1 cellular context compared by ENCODE assay signal in genomic region chr11:14891143-14892035, GRCh38.
TF ChIP-seq lines count a peak whose summit lies in the region.

No MANE protein-coding gene starts in this region.

TF ChIP-seq in K562, 482 proteins besides CTCF, POLR2A, EP300 and RAD21 (continued from another document and continues in another):
- TF ChIP-seq MITF (IDR thresholded peaks at IDR 0.05) (no peak), DDX20 (tag; IDR thresholded peaks at IDR 0.05; ENCODE audit: low read depth) (no peak), CCAR2 (IDR thresholded peaks at IDR 0.05; ENCODE audit: low read depth, low read length) (no peak), SRSF7 (optimal IDR thresholded peaks at IDR 0.05; ENCODE audit: low read depth, low read length) (no peak), KLF16 (IDR thresholded peaks at IDR 0.05) (no peak), RFX7 (CRISPR knock-in tag; IDR thresholded peaks at IDR 0.05) (no peak), ZNF121 (CRISPR knock-in tag; conservative IDR thresholded peaks at IDR 0.05) (no peak), BRD4 (IDR thresholded peaks at IDR 0.05) (no peak; the same call in 1 of the 2 replicates), HNRNPUL1 (IDR thresholded peaks at IDR 0.05; ENCODE audit: low read length) (no peak), KAT7 (CRISPR knock-in tag; IDR thresholded peaks at IDR 0.05; ENCODE audit: borderline replicate concordance) (0 out of 2 replicates have a peak, but pooled peaks have one; percentile 73), ZC3H11A (IDR thresholded peaks at IDR 0.05; ENCODE audit: low read depth, low read length) (no peak), FOXM1 (IDR thresholded peaks at IDR 0.05; ENCODE audit: low read depth) (no peak), FOXM1 (CRISPR knock-in tag; IDR thresholded peaks at IDR 0.05; ENCODE audit: low read depth) (no peak; the same call in 1 of the 2 replicates), ZNF644 (tag; IDR thresholded peaks at IDR 0.05; ENCODE audit: low read depth) (no peak; the same call in 1 of the 2 replicates), E4F1 (CRISPR knock-in tag; IDR thresholded peaks at IDR 0.05; ENCODE audit: borderline replicate concordance) (no peak), CBX5 (IDR thresholded peaks at IDR 0.05; ENCODE audit: borderline replicate concordance, low read depth) (no peak), PYGO2 (tag; IDR thresholded peaks at IDR 0.05) (no peak), HMBOX1 (IDR thresholded peaks at IDR 0.05) (no peak), HNRNPL (IDR thresholded peaks at IDR 0.05; ENCODE audit: low read depth, low read length) (0 out of 2 replicates have a peak, but pooled peaks have one; percentile 16), SUPT5H (IDR thresholded peaks at IDR 0.05) (peak; percentile 88), ZNF184 (CRISPR knock-in tag; IDR thresholded peaks at IDR 0.05) (no peak), CCNT2 (IDR thresholded peaks at IDR 0.05; ENCODE audit: borderline replicate concordance, extremely low read depth, insufficient read length, low read depth, low read length) (peak; percentile 66), ZNF586 (CRISPR knock-in tag; conservative IDR thresholded peaks at IDR 0.05) (no peak), ARID3A (IDR thresholded peaks at IDR 0.05; ENCODE audit: borderline replicate concordance, low read depth, low read length) (no peak), RAD51 (IDR thresholded peaks at IDR 0.05; ENCODE audit: borderline replicate concordance, low read depth) (no peak), ZNF133 (CRISPR knock-in tag; IDR thresholded peaks at IDR 0.05) (no peak), LARP7 (IDR thresholded peaks at IDR 0.05) (no peak), SMARCB1 (IDR thresholded peaks at IDR 0.05; ENCODE audit: insufficient read length, low read depth) (no peak)
- TF ChIP-seq, protein P1, sequence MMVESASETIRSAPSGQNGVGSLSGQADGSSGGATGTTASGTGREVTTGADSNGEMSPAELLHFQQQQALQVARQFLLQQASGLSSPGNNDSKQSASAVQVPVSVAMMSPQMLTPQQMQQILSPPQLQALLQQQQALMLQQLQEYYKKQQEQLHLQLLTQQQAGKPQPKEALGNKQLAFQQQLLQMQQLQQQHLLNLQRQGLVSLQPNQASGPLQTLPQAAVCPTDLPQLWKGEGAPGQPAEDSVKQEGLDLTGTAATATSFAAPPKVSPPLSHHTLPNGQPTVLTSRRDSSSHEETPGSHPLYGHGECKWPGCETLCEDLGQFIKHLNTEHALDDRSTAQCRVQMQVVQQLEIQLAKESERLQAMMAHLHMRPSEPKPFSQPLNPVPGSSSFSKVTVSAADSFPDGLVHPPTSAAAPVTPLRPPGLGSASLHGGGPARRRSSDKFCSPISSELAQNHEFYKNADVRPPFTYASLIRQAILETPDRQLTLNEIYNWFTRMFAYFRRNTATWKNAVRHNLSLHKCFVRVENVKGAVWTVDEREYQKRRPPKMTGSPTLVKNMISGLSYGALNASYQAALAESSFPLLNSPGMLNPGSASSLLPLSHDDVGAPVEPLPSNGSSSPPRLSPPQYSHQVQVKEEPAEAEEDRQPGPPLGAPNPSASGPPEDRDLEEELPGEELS (CRISPR knock-in tag; IDR thresholded peaks at IDR 0.05; ENCODE audit: borderline replicate concordance) = no peak
- TF ChIP-seq, protein P2, sequence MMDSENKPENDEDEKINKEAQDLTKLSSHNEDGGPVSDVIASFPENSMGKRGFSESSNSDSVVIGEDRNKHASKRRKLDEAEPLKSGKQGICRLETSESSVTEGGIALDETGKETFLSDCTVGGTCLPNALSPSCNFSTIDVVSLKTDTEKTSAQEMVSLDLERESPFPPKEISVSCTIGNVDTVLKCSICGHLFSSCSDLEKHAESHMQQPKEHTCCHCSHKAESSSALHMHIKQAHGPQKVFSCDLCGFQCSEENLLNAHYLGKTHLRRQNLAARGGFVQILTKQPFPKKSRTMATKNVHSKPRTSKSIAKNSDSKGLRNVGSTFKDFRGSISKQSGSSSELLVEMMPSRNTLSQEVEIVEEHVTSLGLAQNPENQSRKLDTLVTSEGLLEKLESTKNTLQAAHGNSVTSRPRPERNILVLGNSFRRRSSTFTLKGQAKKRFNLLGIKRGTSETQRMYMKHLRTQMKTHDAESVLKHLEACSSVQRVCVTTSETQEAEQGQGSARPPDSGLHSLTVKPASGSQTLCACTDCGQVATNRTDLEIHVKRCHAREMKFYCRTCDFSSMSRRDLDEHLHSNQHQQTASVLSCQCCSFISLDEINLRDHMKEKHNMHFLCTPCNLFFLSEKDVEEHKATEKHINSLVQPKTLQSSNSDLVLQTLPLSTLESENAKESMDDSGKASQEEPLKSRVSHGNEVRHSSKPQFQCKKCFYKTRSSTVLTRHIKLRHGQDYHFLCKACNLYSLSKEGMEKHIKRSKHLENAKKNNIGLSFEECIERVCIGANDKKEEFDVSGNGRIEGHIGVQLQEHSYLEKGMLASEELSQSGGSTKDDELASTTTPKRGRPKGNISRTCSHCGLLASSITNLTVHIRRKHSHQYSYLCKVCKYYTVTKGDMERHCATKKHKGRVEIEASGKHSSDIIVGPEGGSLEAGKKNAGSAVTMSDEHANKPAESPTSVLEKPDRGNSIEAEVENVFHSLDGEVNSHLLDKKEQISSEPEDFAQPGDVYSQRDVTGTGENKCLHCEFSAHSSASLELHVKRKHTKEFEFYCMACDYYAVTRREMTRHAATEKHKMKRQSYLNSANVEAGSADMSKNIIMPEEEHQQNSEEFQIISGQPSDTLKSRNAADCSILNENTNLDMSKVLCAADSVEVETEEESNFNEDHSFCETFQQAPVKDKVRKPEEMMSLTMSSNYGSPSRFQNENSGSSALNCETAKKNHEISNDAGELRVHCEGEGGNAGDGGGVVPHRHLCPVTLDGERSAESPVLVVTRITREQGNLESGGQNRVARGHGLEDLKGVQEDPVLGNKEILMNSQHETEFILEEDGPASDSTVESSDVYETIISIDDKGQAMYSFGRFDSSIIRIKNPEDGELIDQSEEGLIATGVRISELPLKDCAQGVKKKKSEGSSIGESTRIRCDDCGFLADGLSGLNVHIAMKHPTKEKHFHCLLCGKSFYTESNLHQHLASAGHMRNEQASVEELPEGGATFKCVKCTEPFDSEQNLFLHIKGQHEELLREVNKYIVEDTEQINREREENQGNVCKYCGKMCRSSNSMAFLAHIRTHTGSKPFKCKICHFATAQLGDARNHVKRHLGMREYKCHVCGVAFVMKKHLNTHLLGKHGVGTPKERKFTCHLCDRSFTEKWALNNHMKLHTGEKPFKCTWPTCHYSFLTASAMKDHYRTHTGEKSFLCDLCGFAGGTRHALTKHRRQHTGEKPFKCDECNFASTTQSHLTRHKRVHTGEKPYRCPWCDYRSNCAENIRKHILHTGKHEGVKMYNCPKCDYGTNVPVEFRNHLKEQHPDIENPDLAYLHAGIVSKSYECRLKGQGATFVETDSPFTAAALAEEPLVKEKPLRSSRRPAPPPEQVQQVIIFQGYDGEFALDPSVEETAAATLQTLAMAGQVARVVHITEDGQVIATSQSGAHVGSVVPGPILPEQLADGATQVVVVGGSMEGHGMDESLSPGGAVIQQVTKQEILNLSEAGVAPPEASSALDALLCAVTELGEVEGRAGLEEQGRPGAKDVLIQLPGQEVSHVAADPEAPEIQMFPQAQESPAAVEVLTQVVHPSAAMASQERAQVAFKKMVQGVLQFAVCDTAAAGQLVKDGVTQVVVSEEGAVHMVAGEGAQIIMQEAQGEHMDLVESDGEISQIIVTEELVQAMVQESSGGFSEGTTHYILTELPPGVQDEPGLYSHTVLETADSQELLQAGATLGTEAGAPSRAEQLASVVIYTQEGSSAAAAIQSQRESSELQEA (IDR thresholded peaks at IDR 0.05; ENCODE audit: low read depth) = no peak
- TF ChIP-seq, protein P3, sequence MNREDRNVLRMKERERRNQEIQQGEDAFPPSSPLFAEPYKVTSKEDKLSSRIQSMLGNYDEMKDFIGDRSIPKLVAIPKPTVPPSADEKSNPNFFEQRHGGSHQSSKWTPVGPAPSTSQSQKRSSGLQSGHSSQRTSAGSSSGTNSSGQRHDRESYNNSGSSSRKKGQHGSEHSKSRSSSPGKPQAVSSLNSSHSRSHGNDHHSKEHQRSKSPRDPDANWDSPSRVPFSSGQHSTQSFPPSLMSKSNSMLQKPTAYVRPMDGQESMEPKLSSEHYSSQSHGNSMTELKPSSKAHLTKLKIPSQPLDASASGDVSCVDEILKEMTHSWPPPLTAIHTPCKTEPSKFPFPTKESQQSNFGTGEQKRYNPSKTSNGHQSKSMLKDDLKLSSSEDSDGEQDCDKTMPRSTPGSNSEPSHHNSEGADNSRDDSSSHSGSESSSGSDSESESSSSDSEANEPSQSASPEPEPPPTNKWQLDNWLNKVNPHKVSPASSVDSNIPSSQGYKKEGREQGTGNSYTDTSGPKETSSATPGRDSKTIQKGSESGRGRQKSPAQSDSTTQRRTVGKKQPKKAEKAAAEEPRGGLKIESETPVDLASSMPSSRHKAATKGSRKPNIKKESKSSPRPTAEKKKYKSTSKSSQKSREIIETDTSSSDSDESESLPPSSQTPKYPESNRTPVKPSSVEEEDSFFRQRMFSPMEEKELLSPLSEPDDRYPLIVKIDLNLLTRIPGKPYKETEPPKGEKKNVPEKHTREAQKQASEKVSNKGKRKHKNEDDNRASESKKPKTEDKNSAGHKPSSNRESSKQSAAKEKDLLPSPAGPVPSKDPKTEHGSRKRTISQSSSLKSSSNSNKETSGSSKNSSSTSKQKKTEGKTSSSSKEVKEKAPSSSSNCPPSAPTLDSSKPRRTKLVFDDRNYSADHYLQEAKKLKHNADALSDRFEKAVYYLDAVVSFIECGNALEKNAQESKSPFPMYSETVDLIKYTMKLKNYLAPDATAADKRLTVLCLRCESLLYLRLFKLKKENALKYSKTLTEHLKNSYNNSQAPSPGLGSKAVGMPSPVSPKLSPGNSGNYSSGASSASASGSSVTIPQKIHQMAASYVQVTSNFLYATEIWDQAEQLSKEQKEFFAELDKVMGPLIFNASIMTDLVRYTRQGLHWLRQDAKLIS (CRISPR knock-in tag; IDR thresholded peaks at IDR 0.05) = peak; percentile 54
